ENCODE assay signal across 14 cellular contexts in the genomic region with DNA sequence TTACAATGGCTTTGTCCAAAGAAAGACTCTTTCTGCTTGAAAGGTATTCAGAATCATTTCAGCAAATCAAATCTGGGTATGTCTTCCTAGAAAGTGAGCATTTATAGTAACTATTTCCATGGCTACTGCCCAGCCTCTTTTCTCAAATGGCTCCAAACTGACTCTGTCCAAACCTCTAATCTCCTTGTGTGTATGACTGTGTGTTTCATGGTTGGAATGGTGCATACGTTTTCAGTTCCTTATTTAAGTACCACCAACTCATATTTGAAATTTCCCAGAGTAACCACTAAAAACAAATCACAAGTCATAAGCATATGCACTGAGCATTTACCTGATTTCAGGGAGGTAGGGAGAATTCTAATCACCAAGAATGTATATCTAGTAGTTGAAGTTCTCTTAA.
DNase-seq lines count a peak whose midpoint lies in the region; ATAC-seq and TF ChIP-seq lines count a peak whose summit lies in the region.
"Had no signal": no experiment of that assay in that cellular context is flagged by ENCODE, and none has a peak within 500 bp of the region (broad histone marks: within the 10 kb centered on the region; RNA-seq: fewer than 3 reads in every experiment).

No MANE protein-coding gene starts in this region.

- peaks cover 67% of the 10 kb centered on the region for H3K4me1 Mint-ChIP-seq in HFFc6 (ENCODE audit: low read depth)

- H3K36me3 Mint-ChIP-seq in HFFc6 (ENCODE audit: low read depth) = peaks cover 4% of the 10 kb centered on the region

- ATAC-seq in GM18508 (IDR thresholded peaks at IDR 0.05; ENCODE audit: insufficient read depth, unreplicated experiment) = peak; percentile 73
- peak; percentile 43 for ATAC-seq in HG03571 (IDR thresholded peaks at IDR 0.05; ENCODE audit: unreplicated experiment)
- no peak for ATAC-seq in Right ventricle myocardium superior (ENCODE audit: poor library complexity)
- ATAC-seq in stimulated activated naive CD8-positive, alpha-beta T cell treated with anti-CD3 and anti-CD28 coated beads, Interleukin-15, Interleukin-2, amounts not matched to agents 100 U/mL and 50 U/mL, for 24 hours = no peak
- no peak for ATAC-seq in HG03280 (IDR thresholded peaks at IDR 0.05; ENCODE audit: unreplicated experiment)

- H3K4me3 Mint-ChIP-seq in HFFc6 = peak overlapping the region; percentile 76

- H3K27ac Mint-ChIP-seq in HFFc6 = peak overlapping the region; percentile 96

- H3K4me3 ChIP-seq in fibroblast of pulmonary artery (replicated peaks; ENCODE audit: low read depth, low read length) = no peak overlapping the region
- H3K4me3 ChIP-seq: esophagus squamous epithelium, tibial nerve had no signal

- DNase-seq in HFFc6 (no peak), fibroblast of pulmonary artery (ENCODE audit: low read depth) (peak; percentile 15), Right ventricle myocardium superior (no peak), nucleus accumbens (lab: John Stamatoyannopoulos, UW) (no peak)
- DNase-seq in stimulated activated naive CD8-positive, alpha-beta T cell treated with anti-CD3 and anti-CD28 coated beads, Interleukin-15, Interleukin-2, amounts not matched to agents 100 U/mL and 50 U/mL, for 24 hours = no peak
- DNase-seq: activated CD8-positive, alpha-beta memory T cell treated with anti-CD3 and anti-CD28 coated beads, Interleukin-2, amount 50 U/mL, for 48 hours; AML-193; esophagus squamous epithelium; NCI-H1694; stimulated activated CD4-positive, alpha-beta T cell treated with anti-CD3 and anti-CD28 coated beads, Interleukin-4, amount 100 ng/mL, for 1 hour had no signal

- H3K9me3 Mint-ChIP-seq in HFFc6 = no peaks in the 10 kb centered on the region; the same call in 1 of the 2 replicates

- H3K27me3 Mint-ChIP-seq in HFFc6 (ENCODE audit: insufficient read depth) = no peaks in the 10 kb centered on the region; the same call in none of the 2 replicates

- intact Hi-C loops in Right ventricle myocardium superior (cut with DNase I) = no loop called here

- TF ChIP-seq CTCF in HFFc6 (IDR thresholded peaks at IDR 0.05) = peak; percentile 26; the same call in 1 of the 2 replicates
- TF ChIP-seq CTCF in fibroblast of pulmonary artery (IDR thresholded peaks at IDR 0.05; ENCODE audit: low read length, missing control alignments) = no peak

Comparison
In these comparisons a context has a peak if more than half of its experiments do, and no peak if none do; other contexts are left out.
1. ATAC-seq: peak in GM18508 (single experiment) and HG03571 (single experiment); none in Right ventricle myocardium superior (single experiment), stimulated activated naive CD8-positive, alpha-beta T cell treated with anti-CD3 and anti-CD28 coated beads, Interleukin-15, Interleukin-2, amounts not matched to agents 100 U/mL and 50 U/mL, for 24 hours (single experiment) and HG03280 (single experiment).